In the genomic region with DNA sequence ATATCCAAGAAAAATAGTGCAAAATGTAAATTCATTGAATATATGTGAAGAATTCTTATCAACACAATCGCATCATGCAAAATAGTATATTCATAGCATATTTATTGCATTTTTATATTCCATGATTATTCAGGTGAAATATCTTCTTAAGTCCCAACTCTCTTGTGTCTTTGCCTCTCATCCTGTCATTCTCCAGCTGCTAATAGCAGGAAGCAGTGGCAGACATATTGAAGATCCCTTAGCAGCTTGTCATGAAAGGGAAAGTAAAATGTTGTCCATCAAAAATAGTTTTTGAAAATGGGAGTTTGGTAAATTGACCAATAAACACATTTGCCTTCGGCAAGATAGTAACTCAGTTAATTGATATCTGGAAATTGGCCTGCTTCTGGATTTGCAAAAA, we compare ENCODE assay signal across 20 cellular contexts.
DNase-seq lines count a peak whose midpoint lies in the region; ATAC-seq, FAIRE-seq and TF ChIP-seq lines count a peak whose summit lies in the region.
"Had no signal": no experiment of that assay in that cellular context is flagged by ENCODE, and none has a peak within 500 bp of the region (broad histone marks: within the 10 kb centered on the region; RNA-seq: fewer than 3 reads in every experiment).

No MANE protein-coding gene starts in this region.

- no peaks in the 10 kb centered on the region for H3K36me3 Mint-ChIP-seq in stimulated activated naive B cell treated with anti-CD40 and anti-IgM and Interleukin-4, amounts not matched to agents 10 μg/mL and 1 μg/mL and 100 μg/mL, for 72 hours
- H3K36me3 Mint-ChIP-seq in natural killer cell treated with Interleukin-12 subunit alpha and Interleukin-12 subunit beta and Interleukin-15 and Interleukin-18, amount 100 ng/mL, for 72 hours, result peaks cover 14% of the 10 kb centered on the region

- H3K4me3 ChIP-seq in mammary epithelial cell (replicated peaks in 1 of 3; ENCODE audit: insufficient read depth in 1 of 3, low read depth in 2 of 3, low read length in 3 of 3), result no peak overlapping the region
- H3K4me3 ChIP-seq: BLaER1, GM12878 had no signal

- peaks cover 2 to 5% of the 10 kb centered on the region in 2 donors for H3K4me1 Mint-ChIP-seq in stimulated activated naive B cell treated with anti-CD40 and anti-IgM and Interleukin-4, amounts not matched to agents 10 μg/mL and 1 μg/mL and 100 μg/mL, for 72 hours
- H3K4me1 Mint-ChIP-seq in natural killer cell treated with Interleukin-12 subunit alpha and Interleukin-12 subunit beta and Interleukin-15 and Interleukin-18, amount 100 ng/mL, for 72 hours (ENCODE audit: low read depth in 2 of 2), result peaks cover 4 to 19% of the 10 kb centered on the region in 2 donors

- no peaks in the 10 kb centered on the region for H3K79me2 ChIP-seq in mammary epithelial cell (ENCODE audit: insufficient read depth, low read length)

- TF ChIP-seq POLR2A in H54 (IDR thresholded peaks at IDR 0.05; ENCODE audit: low read depth, low read length), result no peak

- WGBS in mammary epithelial cell (ENCODE audit: low coverage, missing lambda C conversion rate), result 95% methylated on average over 2 of the region's 2 CpGs

- dilution Hi-C loops in mammary epithelial cell (cut with HindIII; ENCODE audit: low sequenced_read_pairs), result no loop called here

- ATAC-seq in stimulated activated naive B cell treated with anti-CD40 and anti-IgM and Interleukin-4, amounts not matched to agents 10 μg/mL and 1 μg/mL and 100 μg/mL, for 72 hours (replicated peaks), result no peak
- ATAC-seq in natural killer cell treated with Interleukin-12 subunit alpha and Interleukin-12 subunit beta and Interleukin-15 and Interleukin-18, amount 100 ng/mL, for 72 hours, result no peak
- no peak for ATAC-seq in HG03521 (IDR thresholded peaks at IDR 0.05; ENCODE audit: unreplicated experiment)
- ATAC-seq: GM12878 had no signal

- H4K20me1 ChIP-seq in mammary epithelial cell (ENCODE audit: insufficient read depth, low read length), result no peaks in the 10 kb centered on the region
- H4K20me1 ChIP-seq: BLaER1 had no signal

- peak; percentile 30 for FAIRE-seq in H54 (lab: Jason Lieb, UNC)
- FAIRE-seq: GM12878 had no signal

- no peaks in the 10 kb centered on the region for H3K9me3 ChIP-seq in mammary epithelial cell (replicated peaks; ENCODE audit: insufficient read depth, low read length)
- H3K9me3 ChIP-seq: BLaER1 had no signal

- TF ChIP-seq CTCF in mammary epithelial cell (conservative IDR thresholded peaks at IDR 0.05 in 1 of 2, IDR thresholded peaks at IDR 0.05 in 1 of 2; ENCODE audit: extremely low read depth in 1 of 2, insufficient read depth in 1 of 2, low read depth in 1 of 2, low read length in 2 of 2), result no peak

- H3K4me3 Mint-ChIP-seq in stimulated activated naive B cell treated with anti-CD40 and anti-IgM and Interleukin-4, amounts not matched to agents 10 μg/mL and 1 μg/mL and 100 μg/mL, for 72 hours, result no peak overlapping the region
- H3K4me3 Mint-ChIP-seq in natural killer cell treated with Interleukin-12 subunit alpha and Interleukin-12 subunit beta and Interleukin-15 and Interleukin-18, amount 100 ng/mL, for 72 hours, result no peak overlapping the region
- H3K4me3 Mint-ChIP-seq: CD4-positive, alpha-beta T cell; H9 had no signal

- H2AFZ ChIP-seq in mammary epithelial cell (ENCODE audit: low read depth, low read length), result no peak overlapping the region

- no TSS peak for BruUV-seq in mammary epithelial cell (replicated peaks; lab: Mats Ljungman, UMichigan)

- CTCF ChIA-PET in mammary epithelial cell (lab: Charles Lee; ENCODE audit: low non-redundant PET), result no interaction called here

- peak overlapping the region; percentile 96 for H3K27ac ChIP-seq in mammary epithelial cell (ENCODE audit: insufficient read depth, low read depth, low read length)
- H3K27ac ChIP-seq: BLaER1 had no signal

- intact Hi-C loops in mammary epithelial cell (cut with micrococcal nuclease), result no loop called here

- in situ Hi-C loops in mammary epithelial cell (cut with MboI; ENCODE audit: low sequenced_read_pairs in 2 of 2), result loop anchor here in 1 of 2 donors (25.0 kb wide), 1 partner anchor 271 kb away; the partner anchor contains the start of gene TGFBR2

- H3K4me1 ChIP-seq in mammary epithelial cell (ENCODE audit: insufficient read depth, low read length), result peaks cover 42% of the 10 kb centered on the region
- H3K4me1 ChIP-seq: BLaER1 had no signal

- H3K9me3 Mint-ChIP-seq in stimulated activated naive B cell treated with anti-CD40 and anti-IgM and Interleukin-4, amounts not matched to agents 10 μg/mL and 1 μg/mL and 100 μg/mL, for 72 hours, result peaks cover 0 to 6% of the 10 kb centered on the region in 2 donors
- peaks cover 5% of the 10 kb centered on the region for H3K9me3 Mint-ChIP-seq in natural killer cell treated with Interleukin-12 subunit alpha and Interleukin-12 subunit beta and Interleukin-15 and Interleukin-18, amount 100 ng/mL, for 72 hours

- H3K9ac ChIP-seq in mammary epithelial cell (ENCODE audit: insufficient read depth, low read length), result no peak overlapping the region
- H3K9ac ChIP-seq: BLaER1 had no signal

- H3K4me2 ChIP-seq in mammary epithelial cell (ENCODE audit: insufficient read depth, low read depth, low read length), result no peak overlapping the region
- H3K4me2 ChIP-seq: BLaER1 had no signal

- H3K27me3 Mint-ChIP-seq in stimulated activated naive B cell treated with anti-CD40 and anti-IgM and Interleukin-4, amounts not matched to agents 10 μg/mL and 1 μg/mL and 100 μg/mL, for 72 hours, result no peaks in the 10 kb centered on the region
- H3K27me3 Mint-ChIP-seq in natural killer cell treated with Interleukin-12 subunit alpha and Interleukin-12 subunit beta and Interleukin-15 and Interleukin-18, amount 100 ng/mL, for 72 hours, result peaks cover 0 to 6% of the 10 kb centered on the region in 2 donors
- H3K27me3 Mint-ChIP-seq: CD4-positive, alpha-beta T cell had no signal

- H3K27me3 ChIP-seq in mammary epithelial cell (ENCODE audit: insufficient read depth, low read length), result no peaks in the 10 kb centered on the region
- H3K27me3 ChIP-seq: BLaER1 had no signal

- H3K27ac Mint-ChIP-seq in stimulated activated naive B cell treated with anti-CD40 and anti-IgM and Interleukin-4, amounts not matched to agents 10 μg/mL and 1 μg/mL and 100 μg/mL, for 72 hours, result peak overlapping the region; percentile 47
- H3K27ac Mint-ChIP-seq in natural killer cell treated with Interleukin-12 subunit alpha and Interleukin-12 subunit beta and Interleukin-15 and Interleukin-18, amount 100 ng/mL, for 72 hours, result no peak overlapping the region
- H3K27ac Mint-ChIP-seq: CD4-positive, alpha-beta T cell; H9 had no signal

- H3K36me3 ChIP-seq in mammary epithelial cell (ENCODE audit: insufficient read depth, low read length), result no peaks in the 10 kb centered on the region
- H3K36me3 ChIP-seq: BLaER1 had no signal

- DNase-seq in H54 (ENCODE audit: insufficient read length, low spot score) (no peak), NCI-H69 (lab: John Stamatoyannopoulos, UW) (peak; percentile 25), mammary epithelial cell (no peak), GDM1 (lab: John Stamatoyannopoulos, UW) (no peak)
- DNase-seq in stimulated activated naive B cell treated with anti-CD40 and anti-IgM and Interleukin-4, amounts not matched to agents 10 μg/mL and 1 μg/mL and 100 μg/mL, for 72 hours, result no peak
- no peak for DNase-seq in natural killer cell treated with Interleukin-12 subunit alpha and Interleukin-12 subunit beta and Interleukin-15 and Interleukin-18, amount 100 ng/mL, for 72 hours (ENCODE audit: low spot score)
- DNase-seq: ACHN; CD4-positive, alpha-beta T cell; COR-L47; DMS79; H9; KG1; MV-4-11; NCI-H2171; NCI-H345; NCI-H524 treated with DMSO at 0.1 percent for 48 hours; Right ventricle myocardium superior had no signal
